In genomic region chr7:93202594-93203273, GRCh38 we compare ENCODE assay signal across 18 cellular contexts. TPM values are rescaled to one million over a fixed set of nuclear protein-coding genes. Genes with fewer than 3 reads are reported as not detected.
"Had no signal": no experiment of that assay in that cellular context is flagged by ENCODE, and none has a peak within 500 bp of the region (broad histone marks: within the 10 kb centered on the region; RNA-seq: fewer than 3 reads in every experiment).

No MANE protein-coding gene starts in this region.

- H3K27me3 ChIP-seq: ascending aorta, neutrophil, pancreas had no signal

- H3K4me1 ChIP-seq: ascending aorta, pancreas had no signal

- H3K4me3 Mint-ChIP-seq: activated CD4-positive, alpha-beta T cell treated with anti-CD3 and anti-CD28 coated beads, Interleukin-2, amount 10 ng/mL, durations not matched to agents 24 days and 14 days; activated CD8-positive, alpha-beta T cell treated with anti-CD3 and anti-CD28 coated beads for 36 hours; activated naive CD4-positive, alpha-beta T cell treated with anti-CD3 and anti-CD28 coated beads for 36 hours; activated T-cell treated with anti-CD3 and anti-CD28 coated beads, Interleukin-2, amount 50 U/mL, for 24 hours; natural killer cell had no signal

- H3K27ac Mint-ChIP-seq: activated CD4-positive, alpha-beta T cell treated with anti-CD3 and anti-CD28 coated beads, Interleukin-2, amount 10 ng/mL, durations not matched to agents 24 days and 14 days; activated CD8-positive, alpha-beta T cell treated with anti-CD3 and anti-CD28 coated beads for 36 hours; activated naive CD4-positive, alpha-beta T cell treated with anti-CD3 and anti-CD28 coated beads for 36 hours; activated T-cell treated with anti-CD3 and anti-CD28 coated beads, Interleukin-2, amount 50 U/mL, for 24 hours; natural killer cell had no signal

- H3K36me3 Mint-ChIP-seq: natural killer cell had no signal

- H3K4me3 ChIP-seq: ascending aorta, pancreas, smooth muscle cell, thoracic aorta had no signal

- H3K36me3 ChIP-seq: ascending aorta, neutrophil, pancreas, thoracic aorta had no signal

- H3K9me3 Mint-ChIP-seq: activated CD4-positive, alpha-beta T cell treated with anti-CD3 and anti-CD28 coated beads, Interleukin-2, amount 10 ng/mL, durations not matched to agents 24 days and 14 days; activated CD8-positive, alpha-beta T cell treated with anti-CD3 and anti-CD28 coated beads for 36 hours; activated naive CD4-positive, alpha-beta T cell treated with anti-CD3 and anti-CD28 coated beads for 36 hours; activated T-cell treated with anti-CD3 and anti-CD28 coated beads, Interleukin-2, amount 50 U/mL, for 24 hours; natural killer cell had no signal

- H3K27ac ChIP-seq: ascending aorta, neutrophil, pancreas, thoracic aorta had no signal

- H3K4me1 Mint-ChIP-seq: activated CD4-positive, alpha-beta T cell treated with anti-CD3 and anti-CD28 coated beads, Interleukin-2, amount 10 ng/mL, durations not matched to agents 24 days and 14 days; natural killer cell had no signal

- ATAC-seq: activated CD8-positive, alpha-beta T cell treated with anti-CD3 and anti-CD28 coated beads for 36 hours; esophagus mucosa; natural killer cell; sciatic nerve had no signal

- DNase-seq: activated CD4-positive, alpha-beta T cell treated with anti-CD3 and anti-CD28 coated beads, Interleukin-2, amount 10 ng/mL, durations not matched to agents 24 days and 14 days; activated CD8-positive, alpha-beta T cell treated with anti-CD3 and anti-CD28 coated beads for 36 hours; activated naive CD4-positive, alpha-beta T cell treated with anti-CD3 and anti-CD28 coated beads for 36 hours; activated T-cell treated with anti-CD3 and anti-CD28 coated beads, Interleukin-2, amount 50 U/mL, for 24 hours; cortex of kidney; effector CD4-positive, alpha-beta T cell; mesendoderm; natural killer cell; pancreas; stimulated activated CD4-positive, alpha-beta T cell treated with anti-CD3 and anti-CD28 coated beads, Interleukin-4, amount 100 ng/mL, for 1 hour; T-helper 9 cell had no signal

- H3K9me3 ChIP-seq: ascending aorta, neutrophil, pancreas, thoracic aorta had no signal

RNA-seq across cellular contexts. Expression of gene HEPACAM2, which starts 23.5 kb away (rescaled TPM):
- total RNA-seq: activated CD4-positive, alpha-beta T cell treated with anti-CD3 and anti-CD28 coated beads, Interleukin-2, amount 10 ng/mL, durations not matched to agents 24 days and 14 days; activated CD8-positive, alpha-beta T cell treated with anti-CD3 and anti-CD28 coated beads for 36 hours; ascending aorta; esophagus mucosa; natural killer cell; smooth muscle cell; thoracic aorta; ureter had no signal
